Comparison of ENCODE assay signal across 1 cellular context in genomic region chr20:52234302-52235045, GRCh38.
TF ChIP-seq lines count a peak whose summit lies in the region.

No MANE protein-coding gene starts in this region.

TF ChIP-seq in HepG2, 621 proteins besides CTCF, POLR2A, EP300 and RAD21 (continued from another document and continues in another):
- TF ChIP-seq REST (IDR thresholded peaks at IDR 0.05; ENCODE audit: borderline replicate concordance in 1 of 2, low read depth in 1 of 2, low read length in 2 of 2) (no peak), MEIS1 (CRISPR knock-in tag; IDR thresholded peaks at IDR 0.05; ENCODE audit: borderline replicate concordance) (no peak), BRF2 (CRISPR knock-in tag; IDR thresholded peaks at IDR 0.05) (no peak), ZMYM4 (CRISPR knock-in tag; IDR thresholded peaks at IDR 0.05) (peak; percentile 73; the same call in 1 of the 2 replicates), HOXA3 (CRISPR knock-in tag; IDR thresholded peaks at IDR 0.05) (peak; percentile 85), KDM4B (CRISPR knock-in tag; IDR thresholded peaks at IDR 0.05) (no peak), DPF2 (CRISPR knock-in tag; IDR thresholded peaks at IDR 0.05; ENCODE audit: borderline replicate concordance, low read depth) (no peak), NR2F2 (IDR thresholded peaks at IDR 0.05; ENCODE audit: borderline replicate concordance, low read depth) (peak; percentile 71), ATF7 (IDR thresholded peaks at IDR 0.05) (0 out of 2 replicates have a peak, but pooled peaks have one; percentile 27), ATF7 (CRISPR knock-in tag; IDR thresholded peaks at IDR 0.05) (no peak), HNF4A (CRISPR knock-in tag; IDR thresholded peaks at IDR 0.05) (peak; percentile 88), ZNF576 (CRISPR knock-in tag; IDR thresholded peaks at IDR 0.05) (no peak), BCL3 (CRISPR knock-in tag; IDR thresholded peaks at IDR 0.05) (no peak), ZNF367 (CRISPR knock-in tag; IDR thresholded peaks at IDR 0.05; ENCODE audit: borderline replicate concordance) (no peak), CBX5 (CRISPR knock-in tag; IDR thresholded peaks at IDR 0.05; ENCODE audit: borderline replicate concordance) (peak; percentile 70; the same call in 1 of the 2 replicates), THAP11 (CRISPR knock-in tag; IDR thresholded peaks at IDR 0.05) (peak; percentile 64), NAIF1 (CRISPR knock-in tag; IDR thresholded peaks at IDR 0.05; ENCODE audit: borderline replicate concordance) (no peak), TRIM22 (IDR thresholded peaks at IDR 0.05) (no peak), SYNCRIP (IDR thresholded peaks at IDR 0.05; ENCODE audit: insufficient read depth, low read depth, low read length) (no peak), CEBPG (CRISPR knock-in tag; IDR thresholded peaks at IDR 0.05) (peak; percentile 96), MAFF (IDR thresholded peaks at IDR 0.05; ENCODE audit: low read depth, low read length) (peak; percentile 98), NR3C1 (CRISPR knock-in tag; IDR thresholded peaks at IDR 0.05) (no peak), FLYWCH1 (CRISPR knock-in tag; IDR thresholded peaks at IDR 0.05) (no peak), HHEX (CRISPR knock-in tag; IDR thresholded peaks at IDR 0.05) (no peak), PTBP1 (IDR thresholded peaks at IDR 0.05; ENCODE audit: low read depth, low read length, poor library complexity, severe bottlenecking) (no peak), RARG (CRISPR knock-in tag; IDR thresholded peaks at IDR 0.05; ENCODE audit: low read depth) (no peak), MAX (IDR thresholded peaks at IDR 0.05) (peak; percentile 52; the same call in 1 of the 2 replicates), MIER2 (CRISPR knock-in tag; IDR thresholded peaks at IDR 0.05) (peak; percentile 72), ZSCAN5A (CRISPR knock-in tag; IDR thresholded peaks at IDR 0.05; ENCODE audit: borderline replicate concordance) (no peak), GMEB1 (CRISPR knock-in tag; IDR thresholded peaks at IDR 0.05; ENCODE audit: borderline replicate concordance) (no peak), SOX5 (CRISPR knock-in tag; IDR thresholded peaks at IDR 0.05; ENCODE audit: borderline replicate concordance) (peak; percentile 75; the same call in 1 of the 2 replicates), SAFB2 (CRISPR knock-in tag; IDR thresholded peaks at IDR 0.05; ENCODE audit: borderline replicate concordance, low read depth) (0 out of 2 replicates have a peak, but pooled peaks have one; percentile 44), CREM (IDR thresholded peaks at IDR 0.05) (peak; percentile 40; the same call in 1 of the 2 replicates), CREM (CRISPR knock-in tag; IDR thresholded peaks at IDR 0.05) (no peak), ZNF574 (CRISPR knock-in tag; IDR thresholded peaks at IDR 0.05) (0 out of 2 replicates have a peak, but pooled peaks have one; percentile 25), SKI (IDR thresholded peaks at IDR 0.05; ENCODE audit: partially characterized antibody) (no peak), ZNF292 (CRISPR knock-in tag; IDR thresholded peaks at IDR 0.05; ENCODE audit: borderline replicate concordance, low read depth) (0 out of 2 replicates have a peak, but pooled peaks have one; percentile 36), NR2F1 (CRISPR knock-in tag; IDR thresholded peaks at IDR 0.05) (peak; percentile 52 to 81; a peak in 3 of 4 replicates), ZBTB38 (CRISPR knock-in tag; IDR thresholded peaks at IDR 0.05) (no peak), SP4 (CRISPR knock-in tag; IDR thresholded peaks at IDR 0.05) (0 out of 2 replicates have a peak, but pooled peaks have one; percentile 33), ZNF143 (CRISPR knock-in tag; IDR thresholded peaks at IDR 0.05) (no peak), ATF1 (CRISPR knock-in tag; IDR thresholded peaks at IDR 0.05) (no peak), FOXP4 (CRISPR knock-in tag; IDR thresholded peaks at IDR 0.05) (peak; percentile 76), FOXM1 (CRISPR knock-in tag; IDR thresholded peaks at IDR 0.05) (no peak), ZNF749 (CRISPR knock-in tag; IDR thresholded peaks at IDR 0.05; ENCODE audit: borderline replicate concordance) (no peak), PATZ1 (CRISPR knock-in tag; IDR thresholded peaks at IDR 0.05) (no peak)
